ENCODE assay signal across 8 cellular contexts in the genomic region with DNA sequence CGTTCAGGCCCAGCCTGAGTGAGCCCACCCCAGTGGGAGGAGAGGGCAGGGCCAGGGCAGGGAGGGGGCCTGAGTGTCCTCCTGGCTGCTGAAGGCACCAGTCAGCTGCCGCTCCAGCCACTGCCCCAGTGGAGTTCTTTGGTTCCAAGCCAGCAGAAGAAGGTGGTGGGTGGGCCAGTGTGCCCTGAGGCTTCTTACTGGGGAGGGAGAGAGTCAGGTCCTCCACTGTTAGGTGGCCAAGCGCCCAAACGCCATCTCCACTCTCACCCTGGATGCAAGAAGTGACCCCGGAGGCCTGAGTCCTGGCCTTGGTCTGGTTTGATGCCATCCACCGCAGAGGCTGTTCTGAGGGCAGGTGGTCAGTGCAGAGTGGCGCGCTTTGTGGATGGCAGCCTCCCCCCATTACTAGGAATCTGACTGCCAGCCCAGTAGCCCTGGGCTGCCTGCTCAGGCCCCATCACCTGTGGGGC. TPM values are rescaled to one million over a fixed set of nuclear protein-coding genes. Genes with fewer than 3 reads are reported as not detected.
DNase-seq lines count a peak whose midpoint lies in the region; ATAC-seq and TF ChIP-seq lines count a peak whose summit lies in the region.

No MANE protein-coding gene starts in this region.

- H3K27me3 Mint-ChIP-seq in activated naive CD4-positive, alpha-beta T cell treated with anti-CD3 and anti-CD28 coated beads for 36 hours (ENCODE audit: low read depth), result no peaks in the 10 kb centered on the region
- no peaks in the 10 kb centered on the region for H3K27me3 Mint-ChIP-seq in activated naive CD8-positive, alpha-beta T cell treated with anti-CD3 and anti-CD28 coated beads, Interleukin-2, amount 10 ng/mL, durations not matched to agents 7 days and 5 days
- H3K27me3 Mint-ChIP-seq in memory B cell, result no peaks in the 10 kb centered on the region

- H3K9me3 Mint-ChIP-seq in activated naive CD4-positive, alpha-beta T cell treated with anti-CD3 and anti-CD28 coated beads for 36 hours, result no peaks in the 10 kb centered on the region
- no peaks in the 10 kb centered on the region for H3K9me3 Mint-ChIP-seq in activated naive CD8-positive, alpha-beta T cell treated with anti-CD3 and anti-CD28 coated beads, Interleukin-2, amount 10 ng/mL, durations not matched to agents 7 days and 5 days
- H3K9me3 Mint-ChIP-seq in memory B cell, result no peaks in the 10 kb centered on the region

- H3K36me3 Mint-ChIP-seq in activated naive CD4-positive, alpha-beta T cell treated with anti-CD3 and anti-CD28 coated beads for 36 hours (ENCODE audit: low read depth), result peaks cover 35% of the 10 kb centered on the region
- peaks cover 22% of the 10 kb centered on the region for H3K36me3 Mint-ChIP-seq in activated naive CD8-positive, alpha-beta T cell treated with anti-CD3 and anti-CD28 coated beads, Interleukin-2, amount 10 ng/mL, durations not matched to agents 7 days and 5 days
- H3K36me3 Mint-ChIP-seq in memory B cell, result peaks cover 4% of the 10 kb centered on the region

- CTCF ChIA-PET in activated naive CD4-positive, alpha-beta T cell treated with anti-CD3 and anti-CD28 coated beads for 36 hours (lab: Charles Lee), result interaction anchor here (0.6 to 1.0 kb wide), 2 partner anchors 8 to 161 kb away, joined by 3 read pairs; partner anchors contain the start of gene GAA

- WGBS in tibial nerve, 2 donors, result 61 to 64% methylated on average over 4 to 8 of the region's 8 CpGs

- H3K27me3 ChIP-seq in tibial nerve, result no peaks in the 10 kb centered on the region

- no peak for TF ChIP-seq POLR2A in tibial nerve (IDR thresholded peaks at IDR 0.05)

- peaks cover 0 to 35% (median 0%) of the 10 kb centered on the region in 3 donors for H3K36me3 ChIP-seq in tibial nerve

- ATAC-seq in activated naive CD8-positive, alpha-beta T cell treated with anti-CD3 and anti-CD28 coated beads, Interleukin-2, amount 10 ng/mL, durations not matched to agents 7 days and 5 days (ENCODE audit: low read depth), result no peak
- no peak for ATAC-seq in memory B cell (ENCODE audit: low read depth)

- H3K9me3 ChIP-seq in tibial nerve, result no peaks in the 10 kb centered on the region

- no peak for TF ChIP-seq EP300 in tibial nerve (IDR thresholded peaks at IDR 0.05)

- peak overlapping the region; percentile 96 for H3K4me3 Mint-ChIP-seq in activated naive CD4-positive, alpha-beta T cell treated with anti-CD3 and anti-CD28 coated beads for 36 hours
- peak overlapping the region; percentile 90 for H3K4me3 Mint-ChIP-seq in activated naive CD8-positive, alpha-beta T cell treated with anti-CD3 and anti-CD28 coated beads, Interleukin-2, amount 10 ng/mL, durations not matched to agents 7 days and 5 days
- H3K4me3 Mint-ChIP-seq in memory B cell, result peak overlapping the region; percentile 98

- intact Hi-C loops in activated naive CD4-positive, alpha-beta T cell treated with anti-CD3 and anti-CD28 coated beads for 36 hours (cut with micrococcal nuclease), result loop anchor here (1.0 to 10.0 kb wide), 4 partner anchors 9 to 569 kb away; partner anchors contain the start of gene CBX8

- peak overlapping the region; percentile 20 to 81 (median 49) for H3K4me3 ChIP-seq in tibial nerve

- no peak for TF ChIP-seq CTCF in tibial nerve (IDR thresholded peaks at IDR 0.05)

- peaks cover 65% of the 10 kb centered on the region for H3K4me1 Mint-ChIP-seq in activated naive CD4-positive, alpha-beta T cell treated with anti-CD3 and anti-CD28 coated beads for 36 hours (ENCODE audit: low read depth)
- peaks cover 39% of the 10 kb centered on the region for H3K4me1 Mint-ChIP-seq in activated naive CD8-positive, alpha-beta T cell treated with anti-CD3 and anti-CD28 coated beads, Interleukin-2, amount 10 ng/mL, durations not matched to agents 7 days and 5 days
- peaks cover 38% of the 10 kb centered on the region for H3K4me1 Mint-ChIP-seq in memory B cell

- peaks cover 0 to 45% (median 34%) of the 10 kb centered on the region in 4 donors for H3K4me1 ChIP-seq in tibial nerve

- H3K27ac Mint-ChIP-seq in activated naive CD4-positive, alpha-beta T cell treated with anti-CD3 and anti-CD28 coated beads for 36 hours, result peak overlapping the region; percentile 97
- H3K27ac Mint-ChIP-seq in activated naive CD8-positive, alpha-beta T cell treated with anti-CD3 and anti-CD28 coated beads, Interleukin-2, amount 10 ng/mL, durations not matched to agents 7 days and 5 days, result peak overlapping the region; percentile 92
- H3K27ac Mint-ChIP-seq in memory B cell, result peak overlapping the region; percentile 91

- POLR2A ChIA-PET in activated naive CD8-positive, alpha-beta T cell treated with anti-CD3 and anti-CD28 coated beads, Interleukin-2, amount 10 ng/mL, durations not matched to agents 7 days and 5 days (lab: Charles Lee), result interaction anchor here (0.9 to 3.6 kb wide), 9 partner anchors 8 to 755 kb away, joined by 3 to 26 read pairs (median 5); partner anchors contain the start of genes CBX8, GAA, RPTOR and SGSH

- DNase-seq in activated naive CD4-positive, alpha-beta T cell treated with anti-CD3 and anti-CD28 coated beads for 36 hours, result no peak
- no peak for DNase-seq in activated naive CD4-positive, alpha-beta T cell treated with Interleukin-2 at 50 U/mL for 16 hours
- DNase-seq in activated naive CD8-positive, alpha-beta T cell treated with anti-CD3 and anti-CD28 coated beads, Interleukin-2, amount 10 ng/mL, durations not matched to agents 7 days and 5 days, result no peak
- DNase-seq in memory B cell (ENCODE audit: low spot score in 2 of 2), result no peak
- DNase-seq in tibial nerve (ENCODE audit: low spot score in 2 of 2), result no peak
- no peak for DNase-seq in inferior parietal cortex (ENCODE audit: extremely low spot score)
- no peak for DNase-seq in NCI-H1417 treated with DMSO at 0.1 percent for 48 hours (lab: John Stamatoyannopoulos, UW)
- no peak for DNase-seq in D341Med (ENCODE audit: low spot score)

- H3K27ac ChIP-seq in tibial nerve, result peak overlapping the region; percentile 96 to 99 (median 98)

RNA-seq across cellular contexts. Expression of gene RNF213, which starts 2.2 kb away (rescaled TPM):
- 100 to 1,000 TPM; 234 to 250 TPM for total RNA-seq in activated naive CD4-positive, alpha-beta T cell treated with anti-CD3 and anti-CD28 coated beads for 36 hours
- 100 to 1,000 TPM; 488 TPM for total RNA-seq in activated naive CD8-positive, alpha-beta T cell treated with anti-CD3 and anti-CD28 coated beads, Interleukin-2, amount 10 ng/mL, durations not matched to agents 7 days and 5 days
- total RNA-seq in tibial nerve, result 100 to 1,000 TPM; 107 to 148 (median 119) TPM

RNA-seq across cellular contexts. Expression of gene SLC26A11, which starts 42.6 kb away (rescaled TPM):
- 1 to 10 TPM; 4.0 to 5.4 TPM for total RNA-seq in activated naive CD4-positive, alpha-beta T cell treated with anti-CD3 and anti-CD28 coated beads for 36 hours
- 10 to 100 TPM; 45.3 to 45.4 TPM for total RNA-seq in activated naive CD8-positive, alpha-beta T cell treated with anti-CD3 and anti-CD28 coated beads, Interleukin-2, amount 10 ng/mL, durations not matched to agents 7 days and 5 days
- 10 to 100 TPM; 14.4 to 44.7 (median 21.5) TPM for total RNA-seq in tibial nerve

RNA-seq across cellular contexts. Expression of gene SGSH, which starts 42.7 kb away (rescaled TPM):
- total RNA-seq in activated naive CD4-positive, alpha-beta T cell treated with anti-CD3 and anti-CD28 coated beads for 36 hours, result 10 to 100 TPM; 30.3 to 32.1 TPM
- total RNA-seq in activated naive CD8-positive, alpha-beta T cell treated with anti-CD3 and anti-CD28 coated beads, Interleukin-2, amount 10 ng/mL, durations not matched to agents 7 days and 5 days, result 10 to 100 TPM; 51.3 to 57.1 TPM
- total RNA-seq in tibial nerve, result 10 to 100 TPM; 26.1 to 50.5 (median 34.6) TPM
